ENCODE assay signal across 1 cellular context in the genomic region with DNA sequence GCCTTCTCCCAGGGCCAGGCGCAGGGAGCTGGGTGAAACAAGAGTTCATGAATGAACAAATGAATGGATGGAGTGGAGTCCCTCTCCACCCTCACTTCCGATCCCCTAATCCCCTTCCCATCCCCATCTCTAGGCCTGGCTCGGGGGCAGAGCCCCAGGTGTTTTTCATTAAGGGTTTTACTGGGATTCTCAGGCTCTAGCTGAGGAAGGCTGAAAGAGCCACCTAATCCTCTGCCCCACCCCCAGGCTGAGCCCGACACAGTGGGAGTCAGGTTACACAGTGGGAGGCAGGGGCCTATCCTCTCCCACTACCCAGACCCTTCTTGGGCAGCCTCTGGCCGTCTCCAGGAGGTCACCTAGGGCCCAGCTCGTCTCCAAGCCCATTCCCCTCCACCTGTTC.
TF ChIP-seq lines count a peak whose summit lies in the region.

No MANE protein-coding gene starts in this region.

TF ChIP-seq in H1, 55 proteins besides CTCF, POLR2A, EP300 and RAD21:
- no peak for TF ChIP-seq SIN3A (conservative IDR thresholded peaks at IDR 0.05 in 1 of 2, IDR thresholded peaks at IDR 0.05 in 1 of 2; ENCODE audit: low read depth in 1 of 2, low read length in 2 of 2)
